ENCODE assay signal across 13 cellular contexts in genomic region chr10:47090903-47091302, GRCh38.
"Had no signal": no experiment of that assay in that cellular context is flagged by ENCODE, and none has a peak within 500 bp of the region (broad histone marks: within the 10 kb centered on the region; RNA-seq: fewer than 3 reads in every experiment).

No MANE protein-coding gene starts in this region.

- DNase-seq: activated CD4-positive, alpha-beta T cell treated with anti-CD3 and anti-CD28 coated beads for 36 hours; activated CD8-positive, alpha-beta T cell treated with anti-CD3 and anti-CD28 coated beads for 36 hours; activated naive CD4-positive, alpha-beta T cell treated with anti-CD3 and anti-CD28 coated beads for 36 hours; activated T-cell treated with anti-CD3 and anti-CD28 coated beads for 4 hours; caudate nucleus; endodermal cell; erythroblast; hippocampal formation; uterus had no signal

- H3K4me1 Mint-ChIP-seq: activated T-helper 17 cell treated with anti-CD3 and anti-CD28 coated beads, Interleukin-2, amount 50 U/mL, for 72 hours had no signal

- H3K27ac Mint-ChIP-seq: activated CD4-positive, alpha-beta T cell treated with anti-CD3 and anti-CD28 coated beads for 36 hours; activated CD8-positive, alpha-beta T cell treated with anti-CD3 and anti-CD28 coated beads for 36 hours; activated naive CD4-positive, alpha-beta T cell treated with anti-CD3 and anti-CD28 coated beads for 36 hours; activated T-helper 17 cell treated with anti-CD3 and anti-CD28 coated beads, Interleukin-2, amount 50 U/mL, for 72 hours; endodermal cell had no signal

- H3K27me3 Mint-ChIP-seq: activated CD4-positive, alpha-beta T cell treated with anti-CD3 and anti-CD28 coated beads for 36 hours; activated CD8-positive, alpha-beta T cell treated with anti-CD3 and anti-CD28 coated beads for 36 hours; activated T-helper 17 cell treated with anti-CD3 and anti-CD28 coated beads, Interleukin-2, amount 50 U/mL, for 72 hours had no signal

- H3K9me3 Mint-ChIP-seq: activated CD8-positive, alpha-beta T cell treated with anti-CD3 and anti-CD28 coated beads for 36 hours; activated naive CD4-positive, alpha-beta T cell treated with anti-CD3 and anti-CD28 coated beads for 36 hours; activated T-helper 17 cell treated with anti-CD3 and anti-CD28 coated beads, Interleukin-2, amount 50 U/mL, for 72 hours; endodermal cell had no signal

- H3K4me3 Mint-ChIP-seq: activated CD4-positive, alpha-beta T cell treated with anti-CD3 and anti-CD28 coated beads for 36 hours; activated CD8-positive, alpha-beta T cell treated with anti-CD3 and anti-CD28 coated beads for 36 hours; activated naive CD4-positive, alpha-beta T cell treated with anti-CD3 and anti-CD28 coated beads for 36 hours; activated T-helper 17 cell treated with anti-CD3 and anti-CD28 coated beads, Interleukin-2, amount 50 U/mL, for 72 hours; endodermal cell; neural crest cell had no signal

- H3K4me3 ChIP-seq: skin epidermis, thyroid gland, uterus had no signal
